Comparison of ENCODE assay signal across 8 cellular contexts in genomic region chr17:77392376-77393273, GRCh38.
DNase-seq lines count a peak whose midpoint lies in the region; ATAC-seq, FAIRE-seq and TF ChIP-seq lines count a peak whose summit lies in the region.

No MANE protein-coding gene starts in this region.

- TF ChIP-seq CTCF in ascending aorta (IDR thresholded peaks at IDR 0.05) (no peak), kidney (IDR thresholded peaks at IDR 0.05; ENCODE audit: borderline replicate concordance, extremely low read depth, insufficient read depth) (no peak)

- no peak for ATAC-seq in GM21381 (IDR thresholded peaks at IDR 0.05; ENCODE audit: unreplicated experiment)
- ATAC-seq in HG03196 (IDR thresholded peaks at IDR 0.05; ENCODE audit: unreplicated experiment) = no peak

- peak overlapping the region in 1 of 2 donors; percentile 29 for H3K9ac ChIP-seq in kidney (ENCODE audit: low read length in 2 of 2)

- H3K4me3 ChIP-seq in ascending aorta = no peak overlapping the region
- peak overlapping the region in 1 of 2 donors; percentile 14 for H3K4me3 ChIP-seq in kidney (ENCODE audit: low read length in 2 of 2)

- no peak for FAIRE-seq in kidney (lab: Jason Lieb, UNC)

- DNase-seq in NCI-H82 (lab: John Stamatoyannopoulos, UW) (peak; percentile 36), NCI-H82 treated with DMSO at 0.1 percent for 48 hours (lab: John Stamatoyannopoulos, UW; ENCODE audit: unreplicated experiment) (no peak), ascending aorta (ENCODE audit: low spot score in 2 of 2) (no peak), kidney (peak; percentile 87), NCI-H1105 treated with DMSO at 0.1 percent for 48 hours (lab: John Stamatoyannopoulos, UW) (no peak)

- H3K9me3 ChIP-seq in ascending aorta (no peaks in the 10 kb centered on the region), kidney (ENCODE audit: control insufficient read depth in 1 of 2, low read length in 2 of 2) (no peaks in the 10 kb centered on the region)

- H3K27ac ChIP-seq in ascending aorta (peak overlapping the region; percentile 70 to 78), kidney (ENCODE audit: low read depth in 2 of 2, low read length in 2 of 2) (peak overlapping the region; percentile 68 to 77), temporal lobe (ENCODE audit: low read depth, low read length) (peak overlapping the region; percentile 28)

- H3K27me3 ChIP-seq in ascending aorta = no peaks in the 10 kb centered on the region

- intact Hi-C loops in ascending aorta (cut with DNase I) (no loop called here), kidney (cut with DNase I) (no loop called here)

- H3K36me3 ChIP-seq in ascending aorta (no peaks in the 10 kb centered on the region), kidney (ENCODE audit: control insufficient read depth in 1 of 2, insufficient read depth in 2 of 2, low read length in 2 of 2) (no peaks in the 10 kb centered on the region)

- H3K4me1 ChIP-seq in ascending aorta = peaks cover 25 to 56% of the 10 kb centered on the region in 2 donors
- H3K4me1 ChIP-seq in kidney (ENCODE audit: control insufficient read depth in 1 of 2, insufficient read depth in 1 of 2, low read depth in 1 of 2, low read length in 2 of 2) = peaks cover 58 to 59% of the 10 kb centered on the region in 2 donors

Comparison
In these comparisons a context has a peak if more than half of its experiments do, and no peak if none do; other contexts are left out.
1. DNase-seq: peak in NCI-H82 (single experiment) and kidney (single experiment); none in NCI-H82 treated with DMSO at 0.1 percent for 48 hours (single experiment), ascending aorta (0 of 2) and NCI-H1105 treated with DMSO at 0.1 percent for 48 hours (single experiment).
2. Peak in every context shown above with its lines, with median percentiles within 50 percentile points of each other: H3K27ac ChIP-seq.